Comparison of ENCODE assay signal across 8 cellular contexts in the genomic region with DNA sequence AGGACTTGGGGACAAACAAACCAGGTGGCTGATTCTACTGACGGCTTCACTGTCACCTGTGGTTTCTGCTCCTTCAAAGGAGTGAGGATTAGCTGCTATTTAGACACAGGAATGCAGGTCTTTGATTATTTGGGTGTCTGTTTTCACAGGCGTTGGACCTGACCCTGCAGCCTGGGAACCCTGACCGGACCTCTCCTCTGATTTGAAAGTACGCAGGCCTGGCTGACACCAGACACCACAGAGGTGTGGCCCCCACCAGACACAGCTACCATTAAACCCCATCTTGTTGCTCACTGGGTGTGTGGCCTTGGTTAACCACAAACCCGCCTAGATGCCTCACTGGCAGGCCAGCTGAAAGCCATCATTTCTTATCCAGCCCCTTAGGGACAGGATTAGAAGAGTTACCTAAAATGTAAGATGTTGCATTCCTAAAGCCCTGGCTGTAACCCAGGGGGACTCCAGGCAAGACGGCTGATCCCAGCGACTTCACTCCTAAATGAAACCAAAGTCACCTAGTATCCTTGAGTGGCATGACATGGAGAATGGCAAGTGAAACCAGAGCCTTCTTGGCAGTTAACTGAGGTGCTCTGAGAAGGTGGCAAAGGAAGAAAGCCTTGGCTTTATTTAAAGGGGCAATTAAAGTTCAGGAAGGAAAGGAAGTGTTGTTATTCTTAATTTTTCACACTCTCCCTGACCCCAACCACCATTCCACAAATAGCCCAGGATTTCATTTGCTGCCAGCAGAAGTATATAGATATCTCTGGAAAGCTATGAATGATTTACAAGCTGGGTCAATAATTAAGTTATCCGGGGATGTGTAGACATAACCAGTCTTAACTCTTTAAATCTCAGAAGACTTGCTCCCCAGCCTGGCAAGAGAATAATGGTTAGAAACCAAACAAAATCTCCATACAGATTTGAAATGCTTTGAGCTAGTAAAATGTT.
DNase-seq lines count a peak whose midpoint lies in the region; ATAC-seq lines count a peak whose summit lies in the region.

No MANE protein-coding gene starts in this region.

- H3K4me1 Mint-ChIP-seq in activated CD8-positive, alpha-beta T cell treated with anti-CD3 and anti-CD28 coated beads, Interleukin-2, amount 10 ng/mL, durations not matched to agents 7 days and 5 days (ENCODE audit: low read depth) = peaks cover 10% of the 10 kb centered on the region
- peaks cover 6 to 7% of the 10 kb centered on the region in 2 donors for H3K4me1 Mint-ChIP-seq in natural killer cell treated with Interleukin-12 subunit alpha and Interleukin-12 subunit beta and Interleukin-15 and Interleukin-18, amount 100 ng/mL, for 72 hours (ENCODE audit: low read depth in 2 of 2)
- H3K4me1 Mint-ChIP-seq in activated naive CD4-positive, alpha-beta T cell treated with anti-CD3 and anti-CD28 coated beads, Interleukin-2, amount 10 ng/mL, durations not matched to agents 7 days and 5 days = peaks cover 4% of the 10 kb centered on the region

- POLR2A ChIA-PET in activated CD8-positive, alpha-beta T cell treated with anti-CD3 and anti-CD28 coated beads, Interleukin-2, amount 10 ng/mL, durations not matched to agents 7 days and 5 days (lab: Charles Lee) = no interaction called here

- ATAC-seq in GM18867 (IDR thresholded peaks at IDR 0.05; ENCODE audit: unreplicated experiment) (peak; percentile 85), HG03108 (IDR thresholded peaks at IDR 0.05; ENCODE audit: unreplicated experiment) (peak; percentile 79)
- no peak for ATAC-seq in activated CD8-positive, alpha-beta T cell treated with anti-CD3 and anti-CD28 coated beads, Interleukin-2, amount 10 ng/mL, durations not matched to agents 7 days and 5 days
- peak; percentile 57 to 70 for ATAC-seq in natural killer cell treated with Interleukin-12 subunit alpha and Interleukin-12 subunit beta and Interleukin-15 and Interleukin-18, amount 100 ng/mL, for 72 hours

- H3K27me3 Mint-ChIP-seq in activated CD8-positive, alpha-beta T cell treated with anti-CD3 and anti-CD28 coated beads, Interleukin-2, amount 10 ng/mL, durations not matched to agents 7 days and 5 days (ENCODE audit: low read depth) = peaks cover 20% of the 10 kb centered on the region
- H3K27me3 Mint-ChIP-seq in natural killer cell treated with Interleukin-12 subunit alpha and Interleukin-12 subunit beta and Interleukin-15 and Interleukin-18, amount 100 ng/mL, for 72 hours = peaks cover 20 to 21% of the 10 kb centered on the region in 2 donors
- H3K27me3 Mint-ChIP-seq in activated naive CD4-positive, alpha-beta T cell treated with anti-CD3 and anti-CD28 coated beads, Interleukin-2, amount 10 ng/mL, durations not matched to agents 7 days and 5 days = peaks cover 35% of the 10 kb centered on the region

- H3K9me3 Mint-ChIP-seq in activated CD8-positive, alpha-beta T cell treated with anti-CD3 and anti-CD28 coated beads, Interleukin-2, amount 10 ng/mL, durations not matched to agents 7 days and 5 days (ENCODE audit: insufficient read depth) = no peaks in the 10 kb centered on the region
- no peaks in the 10 kb centered on the region for H3K9me3 Mint-ChIP-seq in natural killer cell treated with Interleukin-12 subunit alpha and Interleukin-12 subunit beta and Interleukin-15 and Interleukin-18, amount 100 ng/mL, for 72 hours
- H3K9me3 Mint-ChIP-seq in activated naive CD4-positive, alpha-beta T cell treated with anti-CD3 and anti-CD28 coated beads, Interleukin-2, amount 10 ng/mL, durations not matched to agents 7 days and 5 days = no peaks in the 10 kb centered on the region

- DNase-seq in activated CD8-positive, alpha-beta T cell treated with anti-CD3 and anti-CD28 coated beads, Interleukin-2, amount 10 ng/mL, durations not matched to agents 7 days and 5 days = peak; percentile 32
- no peak for DNase-seq in natural killer cell treated with Interleukin-12 subunit alpha and Interleukin-12 subunit beta and Interleukin-15 and Interleukin-18, amount 100 ng/mL, for 72 hours (ENCODE audit: low spot score)
- no peak for DNase-seq in activated naive CD4-positive, alpha-beta T cell treated with anti-CD3 and anti-CD28 coated beads, Interleukin-2, amount 10 ng/mL, durations not matched to agents 7 days and 5 days
- DNase-seq in central memory CD4-positive, alpha-beta T cell = no peak
- DNase-seq in AML-193 (lab: John Stamatoyannopoulos, UW) (no peak), Kasumi-1 (lab: John Stamatoyannopoulos, UW) (no peak)

- no peaks in the 10 kb centered on the region for H3K36me3 Mint-ChIP-seq in activated CD8-positive, alpha-beta T cell treated with anti-CD3 and anti-CD28 coated beads, Interleukin-2, amount 10 ng/mL, durations not matched to agents 7 days and 5 days (ENCODE audit: low read depth)
- no peaks in the 10 kb centered on the region for H3K36me3 Mint-ChIP-seq in natural killer cell treated with Interleukin-12 subunit alpha and Interleukin-12 subunit beta and Interleukin-15 and Interleukin-18, amount 100 ng/mL, for 72 hours
- no peaks in the 10 kb centered on the region for H3K36me3 Mint-ChIP-seq in activated naive CD4-positive, alpha-beta T cell treated with anti-CD3 and anti-CD28 coated beads, Interleukin-2, amount 10 ng/mL, durations not matched to agents 7 days and 5 days

- CTCF ChIA-PET in activated CD8-positive, alpha-beta T cell treated with anti-CD3 and anti-CD28 coated beads, Interleukin-2, amount 10 ng/mL, durations not matched to agents 7 days and 5 days (lab: Charles Lee) = no interaction called here
- CTCF ChIA-PET in activated naive CD4-positive, alpha-beta T cell treated with anti-CD3 and anti-CD28 coated beads, Interleukin-2, amount 10 ng/mL, durations not matched to agents 7 days and 5 days (lab: Charles Lee) = no interaction called here

- H3K27ac Mint-ChIP-seq in activated CD8-positive, alpha-beta T cell treated with anti-CD3 and anti-CD28 coated beads, Interleukin-2, amount 10 ng/mL, durations not matched to agents 7 days and 5 days = no peak overlapping the region
- H3K27ac Mint-ChIP-seq in natural killer cell treated with Interleukin-12 subunit alpha and Interleukin-12 subunit beta and Interleukin-15 and Interleukin-18, amount 100 ng/mL, for 72 hours = no peak overlapping the region
- H3K27ac Mint-ChIP-seq in activated naive CD4-positive, alpha-beta T cell treated with anti-CD3 and anti-CD28 coated beads, Interleukin-2, amount 10 ng/mL, durations not matched to agents 7 days and 5 days = no peak overlapping the region

- H3K4me3 Mint-ChIP-seq in activated CD8-positive, alpha-beta T cell treated with anti-CD3 and anti-CD28 coated beads, Interleukin-2, amount 10 ng/mL, durations not matched to agents 7 days and 5 days = no peak overlapping the region
- no peak overlapping the region for H3K4me3 Mint-ChIP-seq in natural killer cell treated with Interleukin-12 subunit alpha and Interleukin-12 subunit beta and Interleukin-15 and Interleukin-18, amount 100 ng/mL, for 72 hours
- no peak overlapping the region for H3K4me3 Mint-ChIP-seq in activated naive CD4-positive, alpha-beta T cell treated with anti-CD3 and anti-CD28 coated beads, Interleukin-2, amount 10 ng/mL, durations not matched to agents 7 days and 5 days
